18 cellular contexts compared by ENCODE assay signal in the genomic region with DNA sequence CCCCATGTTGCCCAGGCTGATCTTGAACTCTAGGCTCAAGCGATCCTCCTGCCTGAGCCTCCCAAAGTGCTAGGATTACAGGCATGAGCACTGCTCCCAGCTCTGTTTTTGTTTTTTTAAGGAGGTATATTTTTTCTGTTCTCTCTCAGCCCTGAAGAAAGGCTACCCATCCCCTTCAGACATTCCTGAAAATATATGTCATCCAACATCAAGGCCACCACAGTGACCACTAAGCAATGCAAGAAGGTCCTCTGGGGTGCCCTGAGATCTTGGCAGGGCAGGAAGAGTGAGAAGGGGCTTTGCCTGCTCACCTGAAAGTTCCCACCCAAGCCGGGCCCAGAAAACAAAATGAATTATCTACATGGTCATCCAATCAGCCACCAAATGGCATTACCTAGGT. TPM values are rescaled to one million over a fixed set of nuclear protein-coding genes. Genes with fewer than 3 reads are reported as not detected.
DNase-seq lines count a peak whose midpoint lies in the region; ATAC-seq and TF ChIP-seq lines count a peak whose summit lies in the region.
"Had no signal": no experiment of that assay in that cellular context is flagged by ENCODE, and none has a peak within 500 bp of the region (broad histone marks: within the 10 kb centered on the region; RNA-seq: fewer than 3 reads in every experiment).

No MANE protein-coding gene starts in this region.

- H3K9me3 Mint-ChIP-seq in chondrocyte (ENCODE audit: low read depth) (no peaks in the 10 kb centered on the region), mesothelial cell of epicardium (no peaks in the 10 kb centered on the region)

- TF ChIP-seq EP300 in transverse colon (IDR thresholded peaks at IDR 0.05; ENCODE audit: low read depth) = no peak

- intact Hi-C loops in transverse colon (cut with DNase I; ENCODE audit: low total_unique reads) = no loop called here

- H3K27me3 Mint-ChIP-seq in chondrocyte (ENCODE audit: low read depth) (no peaks in the 10 kb centered on the region), mesothelial cell of epicardium (ENCODE audit: low read depth) (no peaks in the 10 kb centered on the region)

- no peaks in the 10 kb centered on the region for H3K27me3 ChIP-seq in transverse colon

- H3K4me3 ChIP-seq in transverse colon = no peak overlapping the region
- H3K4me3 ChIP-seq: spleen had no signal

- H3K4me3 Mint-ChIP-seq in chondrocyte (ENCODE audit: unreplicated experiment) (no peak overlapping the region), mesothelial cell of epicardium (no peak overlapping the region)
- H3K4me3 Mint-ChIP-seq: activated CD8-positive, alpha-beta T cell treated with anti-CD3 and anti-CD28 coated beads, Interleukin-2, amount 10 ng/mL, durations not matched to agents 7 days and 5 days had no signal

- H3K4me1 Mint-ChIP-seq in chondrocyte (ENCODE audit: low read depth) (peaks cover 82% of the 10 kb centered on the region), mesothelial cell of epicardium (peaks cover 56% of the 10 kb centered on the region)

- WGBS in transverse colon (ENCODE audit: low coverage in 1 of 2), 2 donors = 88 to 95% methylated on average over 1 to 2 of the region's 2 CpGs

- H3K36me3 ChIP-seq in transverse colon = peaks cover 0 to 3% (median 0%) of the 10 kb centered on the region in 4 donors

- DNase-seq in LHCN-M2 (ENCODE audit: low read depth) (peak; percentile 21), chondrocyte (ENCODE audit: low spot score) (no peak), mesothelial cell of epicardium (ENCODE audit: low spot score in 2 of 2, unreplicated experiment in 2 of 2) (no peak), transverse colon (no peak), epidermal melanocyte (ENCODE audit: insufficient read length, low spot score) (no peak), NCI-H2107 (lab: John Stamatoyannopoulos, UW) (no peak)
- DNase-seq: activated CD8-positive, alpha-beta T cell treated with anti-CD3 and anti-CD28 coated beads, Interleukin-2, amount 10 ng/mL, durations not matched to agents 7 days and 5 days; amygdala; DMS79; KG1; NCI-H1436; spleen; stimulated activated naive CD8-positive, alpha-beta T cell treated with anti-CD3 and anti-CD28 coated beads, Interleukin-15, Interleukin-2, amounts not matched to agents 100 U/mL and 50 U/mL, for 24 hours had no signal

- no peak for TF ChIP-seq CTCF in chondrocyte (IDR thresholded peaks at IDR 0.05)
- TF ChIP-seq CTCF in mesothelial cell of epicardium (IDR thresholded peaks at IDR 0.05; ENCODE audit: unreplicated experiment) = no peak
- TF ChIP-seq CTCF in transverse colon (IDR thresholded peaks at IDR 0.05) = no peak

- peak overlapping the region; percentile 96 for H3K27ac Mint-ChIP-seq in chondrocyte (ENCODE audit: unreplicated experiment)
- H3K27ac Mint-ChIP-seq in mesothelial cell of epicardium = peak overlapping the region; percentile 61
- H3K27ac Mint-ChIP-seq: activated CD8-positive, alpha-beta T cell treated with anti-CD3 and anti-CD28 coated beads, Interleukin-2, amount 10 ng/mL, durations not matched to agents 7 days and 5 days had no signal

- TF ChIP-seq POLR2A in transverse colon (IDR thresholded peaks at IDR 0.05) = no peak

- H3K4me1 ChIP-seq in transverse colon = peaks cover 0 to 29% (median 14%) of the 10 kb centered on the region in 4 donors

- in situ Hi-C loops in transverse colon (cut with MboI; ENCODE audit: low pct_ligation_motif_present in 1 of 4, low pct_unique_long_range_greater_than_20kb in 1 of 4, low sequenced_read_pairs in 3 of 4) = loop anchor here in 1 of 4 donors (10.0 kb wide), 1 partner anchor 112 kb away; no protein-coding TSS in a partner anchor

- peaks cover 70% of the 10 kb centered on the region for H3K36me3 Mint-ChIP-seq in chondrocyte (ENCODE audit: low read depth)
- peaks cover 15% of the 10 kb centered on the region for H3K36me3 Mint-ChIP-seq in mesothelial cell of epicardium

- H3K27ac ChIP-seq in transverse colon = peak overlapping the region; percentile 82 to 97 (median 93)
- H3K27ac ChIP-seq: C4-2B had no signal

- H3K9me3 ChIP-seq in transverse colon = no peaks in the 10 kb centered on the region
- H3K9me3 ChIP-seq: spleen had no signal

- no peak for ATAC-seq in GM19351 (IDR thresholded peaks at IDR 0.05; ENCODE audit: unreplicated experiment)
- no peak for ATAC-seq in HG02981 (IDR thresholded peaks at IDR 0.05; ENCODE audit: unreplicated experiment)
- ATAC-seq: activated CD8-positive, alpha-beta T cell treated with anti-CD3 and anti-CD28 coated beads, Interleukin-2, amount 10 ng/mL, durations not matched to agents 7 days and 5 days; stimulated activated naive CD8-positive, alpha-beta T cell treated with anti-CD3 and anti-CD28 coated beads, Interleukin-15, Interleukin-2, amounts not matched to agents 100 U/mL and 50 U/mL, for 24 hours had no signal

RNA-seq across cellular contexts. Expression of a gene that starts 47.8 kb away (rescaled TPM):
- total RNA-seq in LHCN-M2 (2014; rRNA removed) = not detected in 2 replicates
- polyA plus RNA-seq in LHCN-M2 (2012) = not detected
- total RNA-seq in chondrocyte = 1.1 to 4.6 TPM (median 3.4 TPM) in 3 replicates
- total RNA-seq in mesothelial cell of epicardium = 0.34 TPM in 1 of 3 replicates, not detected in the others
- not detected for total RNA-seq in transverse colon
- total RNA-seq: activated CD8-positive, alpha-beta T cell treated with anti-CD3 and anti-CD28 coated beads, Interleukin-2, amount 10 ng/mL, durations not matched to agents 7 days and 5 days; dermis microvascular lymphatic vessel endothelial cell; NCI-H460 had no signal
